Comparison of ENCODE assay signal across 17 cellular contexts in genomic region chr10:14698487-14699170, GRCh38.
A peak's percentile ranks its signal among the peaks of the same experiment; 100 is the strongest.
DNase-seq lines count a peak whose midpoint lies in the region; ATAC-seq, FAIRE-seq and TF ChIP-seq lines count a peak whose summit lies in the region.
"Had no signal": no experiment of that assay in that cellular context is flagged by ENCODE, and none has a peak within 500 bp of the region (broad histone marks: within the 10 kb centered on the region; RNA-seq: fewer than 3 reads in every experiment).

No MANE protein-coding gene starts in this region.

- H2AFZ ChIP-seq in astrocyte (ENCODE audit: low read depth, low read length), result no peak overlapping the region
- no peak overlapping the region for H2AFZ ChIP-seq in hepatocyte

- H3K4me2 ChIP-seq in astrocyte (ENCODE audit: low read length) (peak overlapping the region; percentile 16), hepatocyte (no peak overlapping the region)

- POLR2A ChIA-PET in Caco-2 (lab: Charles Lee), result no interaction called here
- POLR2A ChIA-PET in activated CD4-positive, alpha-beta memory T cell treated with anti-CD3 and anti-CD28 coated beads, Interleukin-2, amount 10 ng/mL, durations not matched to agents 7 days and 5 days (lab: Charles Lee), result no interaction called here

- intact Hi-C loops in Caco-2 (cut with micrococcal nuclease; ENCODE audit: unreplicated experiment), result no loop called here

- H4K20me1 ChIP-seq in astrocyte (ENCODE audit: insufficient read depth, low read length) (no peaks in the 10 kb centered on the region), hepatocyte (ENCODE audit: insufficient read depth, poor library complexity, severe bottlenecking) (no peaks in the 10 kb centered on the region)

- WGBS in hepatocyte (ENCODE audit: low lambda C conversion rate, missing lambda C conversion rate), result 60% methylated on average over 8 of the region's 8 CpGs

- no TSS peak for BruUV-seq in Caco-2 (replicated peaks; lab: Mats Ljungman, UMichigan)

- H3K27me3 Mint-ChIP-seq in Caco-2 (ENCODE audit: insufficient read depth, unreplicated experiment) (no peaks in the 10 kb centered on the region), astrocyte (ENCODE audit: low read depth, unreplicated experiment) (peaks cover 5% of the 10 kb centered on the region)
- no peaks in the 10 kb centered on the region for H3K27me3 Mint-ChIP-seq in activated CD4-positive, alpha-beta memory T cell treated with anti-CD3 and anti-CD28 coated beads, Interleukin-2, amount 10 ng/mL, durations not matched to agents 7 days and 5 days
- H3K27me3 Mint-ChIP-seq: activated CD8-positive, alpha-beta T cell treated with anti-CD3 and anti-CD28 coated beads for 36 hours; natural killer cell treated with Interleukin-12 subunit alpha and Interleukin-12 subunit beta and Interleukin-15 and Interleukin-18, amount 100 ng/mL, for 72 hours had no signal

- H3K4me3 ChIP-seq in Caco-2 (ENCODE audit: low read depth, low read length) (no peak overlapping the region), astrocyte (ENCODE audit: insufficient read depth, low read depth, low read length) (no peak overlapping the region), hepatocyte (no peak overlapping the region)
- H3K4me3 ChIP-seq: colonic mucosa, sigmoid colon, suprapubic skin had no signal

- H3K4me1 Mint-ChIP-seq in Caco-2 (ENCODE audit: low read depth, unreplicated experiment) (peaks cover 49% of the 10 kb centered on the region), astrocyte (ENCODE audit: low read depth, unreplicated experiment) (no peaks in the 10 kb centered on the region)
- no peaks in the 10 kb centered on the region for H3K4me1 Mint-ChIP-seq in activated CD4-positive, alpha-beta memory T cell treated with anti-CD3 and anti-CD28 coated beads, Interleukin-2, amount 10 ng/mL, durations not matched to agents 7 days and 5 days

- H3K9ac ChIP-seq in astrocyte (ENCODE audit: low read length), result no peak overlapping the region

- no peaks in the 10 kb centered on the region for H3K79me2 ChIP-seq in astrocyte (ENCODE audit: insufficient read depth, low read length)
- no peaks in the 10 kb centered on the region for H3K79me2 ChIP-seq in hepatocyte

- H3K9me3 ChIP-seq in Caco-2 (no peaks in the 10 kb centered on the region), astrocyte (ENCODE audit: insufficient read depth, low read depth, low read length) (no peaks in the 10 kb centered on the region), hepatocyte (ENCODE audit: low read depth) (no peaks in the 10 kb centered on the region)
- H3K9me3 ChIP-seq: colonic mucosa, sigmoid colon, suprapubic skin had no signal

- H3K27ac Mint-ChIP-seq in Caco-2 (ENCODE audit: unreplicated experiment) (peak overlapping the region; percentile 21), astrocyte (ENCODE audit: unreplicated experiment) (no peak overlapping the region)
- H3K27ac Mint-ChIP-seq in activated CD4-positive, alpha-beta memory T cell treated with anti-CD3 and anti-CD28 coated beads, Interleukin-2, amount 10 ng/mL, durations not matched to agents 7 days and 5 days, result no peak overlapping the region
- H3K27ac Mint-ChIP-seq: activated CD8-positive, alpha-beta T cell treated with anti-CD3 and anti-CD28 coated beads for 36 hours had no signal

- TF ChIP-seq CTCF in Caco-2 (IDR thresholded peaks at IDR 0.05; ENCODE audit: insufficient read depth in 1 of 2, low read depth in 1 of 2, low read length in 1 of 2, severe bottlenecking in 1 of 2, unreplicated experiment in 1 of 2) (no peak), astrocyte (IDR thresholded peaks at IDR 0.05; ENCODE audit: insufficient read depth, low read depth, low read length) (no peak), hepatocyte (IDR thresholded peaks at IDR 0.05; ENCODE audit: poor library complexity) (no peak)

- ATAC-seq in HG03565 (IDR thresholded peaks at IDR 0.05; ENCODE audit: unreplicated experiment) (peak; percentile 48), GM21717 (IDR thresholded peaks at IDR 0.05; ENCODE audit: unreplicated experiment) (no peak)
- ATAC-seq: activated CD8-positive, alpha-beta T cell treated with anti-CD3 and anti-CD28 coated beads for 36 hours; HCT116; left cardiac atrium; natural killer cell treated with Interleukin-12 subunit alpha and Interleukin-12 subunit beta and Interleukin-15 and Interleukin-18, amount 100 ng/mL, for 72 hours had no signal

- DNase-seq in Caco-2 (no peak), astrocyte (ENCODE audit: low read depth) (peak; percentile 78), hepatocyte (ENCODE audit: low spot score) (peak; percentile 39), RCC 7860 (ENCODE audit: low spot score) (no peak), mucosa of gallbladder (ENCODE audit: low spot score) (no peak)
- DNase-seq in activated CD4-positive, alpha-beta memory T cell treated with anti-CD3 and anti-CD28 coated beads, Interleukin-2, amount 10 ng/mL, durations not matched to agents 7 days and 5 days, result no peak
- DNase-seq: activated CD8-positive, alpha-beta T cell treated with anti-CD3 and anti-CD28 coated beads for 36 hours; colonic mucosa; left cardiac atrium; sigmoid colon; T-helper 9 cell had no signal

- FAIRE-seq in astrocyte (lab: Jason Lieb, UNC) (no peak), RCC 7860 (lab: Jason Lieb, UNC) (no peak)
- FAIRE-seq: GM19239 had no signal

- H3K9me2 ChIP-seq in hepatocyte (replicated peaks; ENCODE audit: insufficient read depth), result no peaks in the 10 kb centered on the region

- no peak overlapping the region for H3K27ac ChIP-seq in astrocyte (ENCODE audit: low read depth, low read length)
- H3K27ac ChIP-seq in hepatocyte, result no peak overlapping the region
- H3K27ac ChIP-seq: colonic mucosa, sigmoid colon, suprapubic skin had no signal

- H3K36me3 Mint-ChIP-seq in Caco-2 (ENCODE audit: insufficient read depth, unreplicated experiment) (peaks cover 5% of the 10 kb centered on the region), astrocyte (ENCODE audit: low read depth, unreplicated experiment) (no peaks in the 10 kb centered on the region)
- no peaks in the 10 kb centered on the region for H3K36me3 Mint-ChIP-seq in activated CD4-positive, alpha-beta memory T cell treated with anti-CD3 and anti-CD28 coated beads, Interleukin-2, amount 10 ng/mL, durations not matched to agents 7 days and 5 days (ENCODE audit: low read depth)
- H3K36me3 Mint-ChIP-seq: natural killer cell treated with Interleukin-12 subunit alpha and Interleukin-12 subunit beta and Interleukin-15 and Interleukin-18, amount 100 ng/mL, for 72 hours had no signal

- H3K27me3 ChIP-seq in Caco-2 (replicated peaks; ENCODE audit: control insufficient read depth, insufficient read depth, low read length), result no peaks in the 10 kb centered on the region
- H3K27me3 ChIP-seq in astrocyte (ENCODE audit: insufficient read depth, low read length), result no peaks in the 10 kb centered on the region
- no peaks in the 10 kb centered on the region for H3K27me3 ChIP-seq in hepatocyte
- H3K27me3 ChIP-seq: colonic mucosa, sigmoid colon, suprapubic skin had no signal

- H3K4me3 Mint-ChIP-seq in Caco-2 (ENCODE audit: unreplicated experiment) (no peak overlapping the region), astrocyte (ENCODE audit: unreplicated experiment) (no peak overlapping the region)
- H3K4me3 Mint-ChIP-seq in activated CD4-positive, alpha-beta memory T cell treated with anti-CD3 and anti-CD28 coated beads, Interleukin-2, amount 10 ng/mL, durations not matched to agents 7 days and 5 days, result no peak overlapping the region
- H3K4me3 Mint-ChIP-seq: activated CD8-positive, alpha-beta T cell treated with anti-CD3 and anti-CD28 coated beads for 36 hours; natural killer cell treated with Interleukin-12 subunit alpha and Interleukin-12 subunit beta and Interleukin-15 and Interleukin-18, amount 100 ng/mL, for 72 hours had no signal

- CTCF ChIA-PET in Caco-2 (lab: Charles Lee), result interaction anchor here (0.6 kb wide), 1 partner anchor 12 kb away, joined by 4 read pairs; no protein-coding TSS in a partner anchor
- CTCF ChIA-PET in activated CD4-positive, alpha-beta memory T cell treated with anti-CD3 and anti-CD28 coated beads, Interleukin-2, amount 10 ng/mL, durations not matched to agents 7 days and 5 days (lab: Charles Lee), result no interaction called here

- H3K9me3 Mint-ChIP-seq in Caco-2 (ENCODE audit: unreplicated experiment) (peaks cover 16% of the 10 kb centered on the region), astrocyte (ENCODE audit: unreplicated experiment) (no peaks in the 10 kb centered on the region)
- H3K9me3 Mint-ChIP-seq in activated CD4-positive, alpha-beta memory T cell treated with anti-CD3 and anti-CD28 coated beads, Interleukin-2, amount 10 ng/mL, durations not matched to agents 7 days and 5 days, result no peaks in the 10 kb centered on the region
- H3K9me3 Mint-ChIP-seq: natural killer cell treated with Interleukin-12 subunit alpha and Interleukin-12 subunit beta and Interleukin-15 and Interleukin-18, amount 100 ng/mL, for 72 hours had no signal

- H3K36me3 ChIP-seq in Caco-2 (ENCODE audit: control insufficient read depth, insufficient read depth, low read length) (0 out of 2 replicates have a peak, but pooled peaks cover 1% of the 10 kb centered on the region), astrocyte (ENCODE audit: insufficient read depth, low read length) (no peaks in the 10 kb centered on the region), hepatocyte (replicated peaks; ENCODE audit: insufficient read depth, low read depth) (no peaks in the 10 kb centered on the region)
- H3K36me3 ChIP-seq: colonic mucosa, sigmoid colon, suprapubic skin had no signal

- H3K4me1 ChIP-seq in Caco-2, result peaks cover 44% of the 10 kb centered on the region
- peaks cover 6% of the 10 kb centered on the region for H3K4me1 ChIP-seq in astrocyte (ENCODE audit: insufficient read depth, low read length)
- no peaks in the 10 kb centered on the region for H3K4me1 ChIP-seq in hepatocyte (ENCODE audit: insufficient read depth)
- H3K4me1 ChIP-seq: colonic mucosa, suprapubic skin had no signal

Comparison
In these comparisons a context has a peak if more than half of its experiments do, and no peak if none do; other contexts are left out.
1. DNase-seq: peak in astrocyte (single experiment) and hepatocyte (single experiment); none in Caco-2 (0 of 2), RCC 7860 (single experiment), activated CD4-positive, alpha-beta memory T cell treated with anti-CD3 and anti-CD28 coated beads, Interleukin-2, amount 10 ng/mL, durations not matched to agents 7 days and 5 days (single experiment) and mucosa of gallbladder (single experiment).